ENCODE assay signal across 18 cellular contexts in genomic region chr7:74020396-74020795, GRCh38. TPM values are rescaled to one million over a fixed set of nuclear protein-coding genes. Genes with fewer than 3 reads are reported as not detected.
DNase-seq lines count a peak whose midpoint lies in the region; ATAC-seq and TF ChIP-seq lines count a peak whose summit lies in the region.
"Had no signal": no experiment of that assay in that cellular context is flagged by ENCODE, and none has a peak within 500 bp of the region (broad histone marks: within the 10 kb centered on the region; RNA-seq: fewer than 3 reads in every experiment).

No MANE protein-coding gene starts in this region.

- no peak overlapping the region for H2AK9ac ChIP-seq in IMR-90 (replicated peaks; ENCODE audit: low read depth, low read length, poor library complexity)

- dilution Hi-C loops in IMR-90 (cut with HindIII; ENCODE audit: low sequenced_read_pairs, unreplicated experiment), result no loop called here

- H3K4ac ChIP-seq in IMR-90 (ENCODE audit: low read depth, low read length), result no peak overlapping the region; the same call in 1 of the 2 replicates
- H3K4ac ChIP-seq in trophoblast cell (ENCODE audit: low read depth, low read length), result no peak overlapping the region

- H3K9ac ChIP-seq in IMR-90 (ENCODE audit: low read depth, low read length) (no peak overlapping the region), trophoblast cell (ENCODE audit: low read length) (no peak overlapping the region)

- no peak overlapping the region for H3K4me3 Mint-ChIP-seq in brain

- no peaks in the 10 kb centered on the region for H3K36me3 ChIP-seq in IMR-90 (ENCODE audit: control insufficient read depth, insufficient read depth, low read length)
- H3K36me3 ChIP-seq in trophoblast cell (ENCODE audit: control insufficient read depth in 1 of 2, insufficient read depth in 2 of 2, low read length in 2 of 2), result no peaks in the 10 kb centered on the region
- H3K36me3 ChIP-seq: BE2C had no signal

- H2BK20ac ChIP-seq in IMR-90 (ENCODE audit: low read depth, low read length), result no peak overlapping the region

- H2AFZ ChIP-seq in IMR-90 (replicated peaks; ENCODE audit: low read length, poor library complexity), result no peak overlapping the region
- H2AFZ ChIP-seq in trophoblast cell (ENCODE audit: insufficient read depth, low read length, poor library complexity), result no peak overlapping the region

- H3K36me3 Mint-ChIP-seq in brain, result no peaks in the 10 kb centered on the region

- H2AK5ac ChIP-seq in IMR-90 (ENCODE audit: low read depth, low read length) (0 out of 2 replicates have a peak overlapping the region, but pooled peaks have one; percentile 26), trophoblast cell (ENCODE audit: low read length) (no peak overlapping the region)

- no peak for ATAC-seq in IMR-90 (ENCODE audit: low read depth)
- ATAC-seq: SK-N-SH treated with all-trans-retinoic acid at 6 μM for 48 hours had no signal

- in situ Hi-C loops in IMR-90 (cut with MboI; ENCODE audit: low sequenced_read_pairs), result loop anchor here (5.0 kb wide), 1 partner anchor 148 kb away; no protein-coding TSS in a partner anchor

- H4K20me1 ChIP-seq in IMR-90 (ENCODE audit: insufficient read depth, low read length), result no peaks in the 10 kb centered on the region

- intact Hi-C loops in IMR-90 (cut with micrococcal nuclease), result no loop called here

- no peak overlapping the region for H3K56ac ChIP-seq in IMR-90 (ENCODE audit: extremely low read depth, insufficient read depth, low read length)

- peaks cover 0 to 9% (median 0%) of the 10 kb centered on the region in 5 experiments for H3K9me3 Mint-ChIP-seq in brain

- H3K4me1 ChIP-seq in IMR-90 (ENCODE audit: control insufficient read depth, insufficient read depth, low read length) (peaks cover 13% of the 10 kb centered on the region), trophoblast cell (ENCODE audit: control insufficient read depth in 1 of 2, insufficient read depth in 2 of 2, low read length in 2 of 2) (peaks cover 14 to 15% of the 10 kb centered on the region in 2 experiments)

- H2BK120ac ChIP-seq in IMR-90 (ENCODE audit: low read depth, low read length), result no peak overlapping the region
- H2BK120ac ChIP-seq in trophoblast cell (ENCODE audit: insufficient read depth, low read length, poor library complexity), result no peak overlapping the region

- no peaks in the 10 kb centered on the region for H3K9me3 ChIP-seq in IMR-90 (ENCODE audit: control insufficient read depth, insufficient read depth, low read length)
- no peaks in the 10 kb centered on the region for H3K9me3 ChIP-seq in trophoblast cell (ENCODE audit: insufficient read depth, low read depth, low read length)
- H3K9me3 ChIP-seq: BE2C had no signal

- no peak for TF ChIP-seq POLR2A in IMR-90 (IDR thresholded peaks at IDR 0.05; ENCODE audit: low read depth, low read length)

- DNase-seq in IMR-90, result no peak
- DNase-seq in NCI-H1694 (lab: John Stamatoyannopoulos, UW), result peak; percentile 18
- peak; percentile 45 to 70 for DNase-seq in trophoblast cell
- no peak for DNase-seq in NCI-H446 treated with DMSO at 0.1 percent for 48 hours (lab: John Stamatoyannopoulos, UW)
- DNase-seq in SIG-M5 treated with dmso at 0.1 percent for 504 hours (lab: John Stamatoyannopoulos, UW; ENCODE audit: unreplicated experiment), result no peak
- DNase-seq in NAMALWA (ENCODE audit: low spot score), result no peak
- DNase-seq: BE2C; DMS53; EL; GF-D8; NCI-H1105; NCI-H1930; NCI-H226; NCI-H774; NK-92 treated with Interleukin-12 subunit alpha and Interleukin-12 subunit beta, amount 100 ng/mL, for 24 hours; SIG-M5 had no signal

- H4K5ac ChIP-seq in IMR-90 (ENCODE audit: low read depth, low read length), result no peak overlapping the region

- H2BK15ac ChIP-seq in IMR-90 (ENCODE audit: low read depth, low read length), result no peak overlapping the region

- no peak for TF ChIP-seq RAD21 in IMR-90 (IDR thresholded peaks at IDR 0.05; ENCODE audit: low read length)

- no peak overlapping the region for H3K27ac ChIP-seq in IMR-90 (ENCODE audit: insufficient read depth, low read length)
- no peak overlapping the region for H3K27ac ChIP-seq in trophoblast cell (ENCODE audit: low read depth, low read length)

- H3K4me3 ChIP-seq in IMR-90 (ENCODE audit: insufficient read depth, low read depth, low read length) (no peak overlapping the region), trophoblast cell (ENCODE audit: low read depth, low read length) (no peak overlapping the region)

- H4K91ac ChIP-seq in IMR-90 (ENCODE audit: insufficient read depth, low read depth, low read length) (no peak overlapping the region), trophoblast cell (ENCODE audit: low read depth, low read length) (no peak overlapping the region)

- H4K8ac ChIP-seq in IMR-90 (ENCODE audit: low read depth in 2 of 2, low read length in 2 of 2), result no peak overlapping the region
- H4K8ac ChIP-seq in trophoblast cell (ENCODE audit: low read depth, low read length), result no peak overlapping the region

- H3K18ac ChIP-seq in IMR-90 (ENCODE audit: low read depth, low read length) (no peak overlapping the region), trophoblast cell (ENCODE audit: low read length) (no peak overlapping the region)

- H3K27ac Mint-ChIP-seq in brain, result peak overlapping the region in 3 of 5 experiments; percentile 51 to 53 (median 52)

- H3K27me3 ChIP-seq in IMR-90 (ENCODE audit: control insufficient read depth, insufficient read depth, low read length), result no peaks in the 10 kb centered on the region
- peaks cover 1% of the 10 kb centered on the region for H3K27me3 ChIP-seq in trophoblast cell (ENCODE audit: insufficient read depth, low read length)
- H3K27me3 ChIP-seq: BE2C had no signal

- H3K4me2 ChIP-seq in IMR-90 (ENCODE audit: low read depth, low read length), result no peak overlapping the region
- no peak overlapping the region for H3K4me2 ChIP-seq in trophoblast cell (ENCODE audit: low read length)

- peaks cover 8% of the 10 kb centered on the region for H3K9me1 ChIP-seq in IMR-90 (ENCODE audit: insufficient read depth, low read length)

- H3K4me1 Mint-ChIP-seq in brain, result peaks cover 45% of the 10 kb centered on the region

- TF ChIP-seq CTCF in IMR-90 (conservative IDR thresholded peaks at IDR 0.05; ENCODE audit: low read depth, low read length) (no peak), brain (conservative IDR thresholded peaks at IDR 0.05) (no peak)

- no CpG with 5 or more reads among the region's 9 CpGs for WGBS in IMR-90 (ENCODE audit: extremely low coverage in 2 of 2, insufficient read length in 1 of 2), 2 experiments
- WGBS in trophoblast cell (ENCODE audit: extremely low coverage, insufficient coverage, insufficient read length), result no CpG with 5 or more reads among the region's 9 CpGs

- POLR2A ChIA-PET in IMR-90 (lab: Charles Lee; ENCODE audit: unreplicated experiment), result interaction anchor here (0.6 kb wide), 1 partner anchor 18 kb away, joined by 25 read pairs; no protein-coding TSS in a partner anchor

- no peak overlapping the region for H2BK12ac ChIP-seq in trophoblast cell (ENCODE audit: low read length)

- H3K23ac ChIP-seq in IMR-90 (ENCODE audit: low read depth, low read length) (no peak overlapping the region), trophoblast cell (ENCODE audit: low read length) (no peak overlapping the region)

- H4K12ac ChIP-seq in trophoblast cell (ENCODE audit: low read depth, low read length), result no peak overlapping the region

- no peaks in the 10 kb centered on the region for H3K79me2 ChIP-seq in trophoblast cell (ENCODE audit: control insufficient read depth, insufficient read depth, low read length, poor library complexity)

- no peak overlapping the region for H2BK5ac ChIP-seq in IMR-90 (ENCODE audit: low read depth, low read length, poor library complexity, severe bottlenecking)
- no peak overlapping the region for H2BK5ac ChIP-seq in trophoblast cell (ENCODE audit: low read depth, low read length, poor library complexity)

- no peaks in the 10 kb centered on the region for H3K27me3 Mint-ChIP-seq in brain

- H3K14ac ChIP-seq in IMR-90 (replicated peaks; ENCODE audit: low read depth, low read length), result no peak overlapping the region
- H3K14ac ChIP-seq in trophoblast cell (ENCODE audit: low read length), result no peak overlapping the region

- CTCF ChIA-PET in IMR-90 (lab: Yijun Ruan, JAX), result no interaction called here

- BruUV-seq in IMR-90 (replicated peaks; lab: Mats Ljungman, UMichigan), result no TSS peak

- no peaks in the 10 kb centered on the region; a peak in 1 of 4 replicates for H3K79me1 ChIP-seq in IMR-90 (ENCODE audit: low read depth in 1 of 2, low read length in 2 of 2)
- H3K79me1 ChIP-seq in trophoblast cell (ENCODE audit: low read length), result peaks cover 2% of the 10 kb centered on the region

TF ChIP-seq in IMR-90, 13 proteins besides CTCF, POLR2A, EP300 and RAD21:
- no peak for TF ChIP-seq BHLHE40 (IDR thresholded peaks at IDR 0.05; ENCODE audit: low read depth, low read length)

RNA-seq across cellular contexts. Expression of gene ELN, which starts 7.6 kb away (rescaled TPM):
- total RNA-seq in IMR-90 (2012; rRNA removed), result 1.9 and 2.2 TPM in 2 replicates
- polyA plus RNA-seq in IMR-90 (2012; rRNA removed), result 14.3 and 15.3 TPM in 2 replicates
- 9.6 and 12.3 TPM in 2 replicates for polyA plus RNA-seq in IMR-90 (2012; cell fraction: cytosol; rRNA removed)
- polyA plus RNA-seq in IMR-90 (2012; cell fraction: nucleus; rRNA removed; ENCODE audit: low replicate concordance), result 5.9 and 15.2 TPM in 2 replicates
- polyA plus RNA-seq in brain (ENCODE audit: insufficient read depth, low read depth, low replicate concordance), result 61.1 TPM
- 3.1 and 3.2 TPM in 2 replicates for polyA plus RNA-seq in trophoblast cell (2013)

Comparison
In these comparisons a context has a peak if more than half of its experiments do, and no peak if none do; other contexts are left out.
1. DNase-seq: peak in NCI-H1694 (single experiment) and trophoblast cell (2 of 2); none in IMR-90 (single experiment), NCI-H446 treated with DMSO at 0.1 percent for 48 hours (single experiment), SIG-M5 treated with dmso at 0.1 percent for 504 hours (single experiment) and NAMALWA (single experiment).